ENCODE assay signal across 13 cellular contexts in the genomic region with DNA sequence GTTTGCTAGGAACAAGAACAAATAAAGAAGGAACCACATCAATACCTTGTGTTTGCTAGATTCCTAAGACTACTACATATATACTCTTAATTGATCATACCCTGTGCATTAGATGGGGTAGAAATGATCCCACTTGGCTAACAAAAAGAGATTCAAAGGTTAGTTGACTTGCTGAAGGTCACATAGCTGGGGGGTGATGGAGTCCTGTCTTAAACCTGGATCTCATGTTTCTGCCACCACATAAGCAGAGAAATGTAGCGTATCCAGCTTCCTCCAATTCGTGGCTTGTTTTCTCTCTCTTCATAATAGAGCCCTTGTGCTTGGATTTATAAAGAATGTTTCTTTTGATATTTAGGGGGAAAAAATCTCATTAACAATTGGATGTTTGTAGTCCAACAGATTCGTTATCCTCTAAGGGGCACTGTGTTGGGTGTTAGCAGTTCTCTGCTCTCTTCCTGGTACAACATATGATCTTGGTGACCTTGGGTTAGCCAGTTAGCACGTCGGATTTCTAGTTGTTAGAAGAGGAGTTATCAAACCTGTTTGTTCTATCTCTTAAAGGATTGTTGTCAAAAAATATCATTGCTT.
"Had no signal": no experiment of that assay in that cellular context is flagged by ENCODE, and none has a peak within 500 bp of the region (broad histone marks: within the 10 kb centered on the region; RNA-seq: fewer than 3 reads in every experiment).

No MANE protein-coding gene starts in this region.

- DNase-seq: activated CD4-positive, alpha-beta T cell treated with anti-CD3 and anti-CD28 coated beads, Interleukin-2, amount 50 U/mL, for 1 hour; activated CD4-positive, CD25-positive, alpha-beta regulatory T cell; activated naive CD4-positive, alpha-beta T cell treated with anti-CD3 and anti-CD28 coated beads, Interleukin-2, amount 10 ng/mL, durations not matched to agents 7 days and 5 days; activated T-cell treated with anti-CD3 and anti-CD28 coated beads for 4 hours; erythroblast; left ventricle myocardium inferior; mesenchymal stem cell; stimulated activated CD4-positive, alpha-beta T cell treated with anti-CD3 and anti-CD28 coated beads, Interleukin-15, amount 100 ng/mL, for 24 hours; stimulated activated CD4-positive, alpha-beta T cell treated with anti-CD3 and anti-CD28 coated beads, Interleukin-4, amount 100 ng/mL, for 24 hours; T-helper 17 cell; tibial artery had no signal

- H3K27ac ChIP-seq: left ventricle myocardium inferior, tibial artery, vagina had no signal

- ATAC-seq: activated T-helper 17 cell treated with anti-CD3 and anti-CD28 coated beads, Interleukin-2, amount 50 U/mL, for 72 hours; T-helper 17 cell had no signal
